ENCODE assay signal across 26 cellular contexts in genomic region chr1:55313903-55314302, GRCh38.
A peak's percentile ranks its signal among the peaks of the same experiment; 100 is the strongest.
DNase-seq lines count a peak whose midpoint lies in the region; TF ChIP-seq lines count a peak whose summit lies in the region.
"Had no signal": no experiment of that assay in that cellular context is flagged by ENCODE, and none has a peak within 500 bp of the region (broad histone marks: within the 10 kb centered on the region; RNA-seq: fewer than 3 reads in every experiment).

No MANE protein-coding gene starts in this region.

- H3K27me3 Mint-ChIP-seq in endodermal cell (ENCODE audit: insufficient read depth) = peaks cover 3% of the 10 kb centered on the region
- H3K27me3 Mint-ChIP-seq: activated T-helper 17 cell treated with anti-CD3 and anti-CD28 coated beads, Interleukin-2, amount 50 U/mL, for 72 hours had no signal

- 29 to 50% methylated on average over 1 to 5 of the region's 5 CpGs for WGBS in endodermal cell (ENCODE audit: insufficient coverage in 1 of 2, insufficient read length in 1 of 2), 2 experiments
- WGBS in stomach, 5 donors = 56 to 73% (median 68%) methylated on average over 5 of the region's 5 CpGs

- H3K4me3 ChIP-seq in endodermal cell (ENCODE audit: low read length) (no peak overlapping the region), osteoblast (ENCODE audit: insufficient read depth, low read length) (no peak overlapping the region), stomach (no peak overlapping the region)
- H3K4me3 ChIP-seq: smooth muscle cell, thyroid gland had no signal

- peaks cover 4% of the 10 kb centered on the region for H3K4me1 ChIP-seq in endodermal cell (ENCODE audit: control insufficient read depth, insufficient read depth, low read length)
- H3K4me1 ChIP-seq in osteoblast (ENCODE audit: insufficient read depth, low read length) = peaks cover 27% of the 10 kb centered on the region
- H3K4me1 ChIP-seq in stomach = no peaks in the 10 kb centered on the region
- H3K4me1 ChIP-seq: thyroid gland had no signal

- no peak overlapping the region for H3K27ac ChIP-seq in endodermal cell (ENCODE audit: low read depth, low read length)
- H3K27ac ChIP-seq in osteoblast (ENCODE audit: low read depth, low read length) = no peak overlapping the region
- no peak overlapping the region for H3K27ac ChIP-seq in stomach
- H3K27ac ChIP-seq: RWPE1, thyroid gland had no signal

- H3K27me3 ChIP-seq in endodermal cell (ENCODE audit: control insufficient read depth, insufficient read depth, low read length, poor library complexity, severe bottlenecking) = no peaks in the 10 kb centered on the region
- no peaks in the 10 kb centered on the region for H3K27me3 ChIP-seq in osteoblast (ENCODE audit: insufficient read depth, low read length)
- no peaks in the 10 kb centered on the region for H3K27me3 ChIP-seq in stomach
- H3K27me3 ChIP-seq: thyroid gland had no signal

- peak overlapping the region; percentile 1 for H3K27ac Mint-ChIP-seq in endodermal cell
- H3K27ac Mint-ChIP-seq: activated naive CD8-positive, alpha-beta T cell; activated T-helper 17 cell treated with anti-CD3 and anti-CD28 coated beads, Interleukin-2, amount 50 U/mL, for 72 hours; memory B cell had no signal

- H3K36me3 Mint-ChIP-seq in endodermal cell (ENCODE audit: low read depth) = no peaks in the 10 kb centered on the region
- H3K36me3 Mint-ChIP-seq: activated naive CD8-positive, alpha-beta T cell; memory B cell; naive B cell had no signal

- DNase-seq in NCI-H2171 treated with DMSO at 0.1 percent for 48 hours (lab: John Stamatoyannopoulos, UW) = peak; percentile 46
- DNase-seq in NCI-H2171 (lab: John Stamatoyannopoulos, UW) = no peak
- peak; percentile 9 for DNase-seq in NCI-H345 (lab: John Stamatoyannopoulos, UW)
- no peak for DNase-seq in endodermal cell
- DNase-seq in osteoblast (ENCODE audit: insufficient read length, low spot score, missing footprints) = peak; percentile 45
- DNase-seq in NCI-H1105 (lab: John Stamatoyannopoulos, UW) = no peak
- no peak for DNase-seq in NAMALWA (ENCODE audit: low spot score)
- no peak for DNase-seq in stomach
- DNase-seq: activated CD4-positive, alpha-beta T cell treated with anti-CD3 and anti-CD28 coated beads, Interleukin-2, amount 50 U/mL, for 1 hour; Calu3; effector CD8-positive, alpha-beta T cell; GDM1; head of caudate nucleus; Karpas-422; left cardiac atrium; naive B cell; NCI-H1048; NCI-H1930; retina; stimulated activated naive CD4-positive, alpha-beta T cell; thyroid gland had no signal

- no peak overlapping the region for H2AFZ ChIP-seq in osteoblast (ENCODE audit: low read length)

- H3K4me1 Mint-ChIP-seq in endodermal cell = peaks cover 23% of the 10 kb centered on the region
- H3K4me1 Mint-ChIP-seq: naive B cell had no signal

- no peak for TF ChIP-seq CTCF in endodermal cell (conservative IDR thresholded peaks at IDR 0.05)
- TF ChIP-seq CTCF in osteoblast (IDR thresholded peaks at IDR 0.05; ENCODE audit: extremely low read depth, low read depth, low read length) = no peak
- TF ChIP-seq CTCF in stomach (IDR thresholded peaks at IDR 0.05) = no peak

- no peak overlapping the region for H3K9ac ChIP-seq in endodermal cell (ENCODE audit: extremely low read depth, low read length, poor library complexity, severe bottlenecking)

- no peak for TF ChIP-seq POLR2A in stomach (IDR thresholded peaks at IDR 0.05)

- no peak overlapping the region for H3K4me3 Mint-ChIP-seq in endodermal cell
- H3K4me3 Mint-ChIP-seq: activated naive CD8-positive, alpha-beta T cell; activated T-helper 17 cell treated with anti-CD3 and anti-CD28 coated beads, Interleukin-2, amount 50 U/mL, for 72 hours; memory B cell; naive B cell had no signal

- H3K9me3 Mint-ChIP-seq in endodermal cell = no peaks in the 10 kb centered on the region
- H3K9me3 Mint-ChIP-seq: activated T-helper 17 cell treated with anti-CD3 and anti-CD28 coated beads, Interleukin-2, amount 50 U/mL, for 72 hours; memory B cell; naive B cell had no signal

- H4K20me1 ChIP-seq in osteoblast (ENCODE audit: insufficient read depth, low read length) = no peaks in the 10 kb centered on the region

- H3K79me2 ChIP-seq in osteoblast (ENCODE audit: insufficient read depth, low read length) = no peaks in the 10 kb centered on the region

- no peak for TF ChIP-seq EP300 in stomach (IDR thresholded peaks at IDR 0.05)

- H3K9me3 ChIP-seq in endodermal cell (ENCODE audit: control insufficient read depth, low read length) (no peaks in the 10 kb centered on the region), osteoblast (ENCODE audit: low read depth, low read length) (no peaks in the 10 kb centered on the region), stomach (no peaks in the 10 kb centered on the region)
- H3K9me3 ChIP-seq: thyroid gland had no signal

- no peak overlapping the region for H3K4me2 ChIP-seq in osteoblast (ENCODE audit: insufficient read depth, low read length)
- H3K4me2 ChIP-seq: smooth muscle cell had no signal

- no peaks in the 10 kb centered on the region for H3K36me3 ChIP-seq in endodermal cell (ENCODE audit: control insufficient read depth, insufficient read depth, low read length)
- no peaks in the 10 kb centered on the region for H3K36me3 ChIP-seq in osteoblast (ENCODE audit: insufficient read depth, low read length)
- H3K36me3 ChIP-seq in stomach = no peaks in the 10 kb centered on the region
- H3K36me3 ChIP-seq: thyroid gland had no signal

- intact Hi-C loops in stomach (cut with DNase I; ENCODE audit: low total_unique reads) = no loop called here

Comparison
In these comparisons a context has a peak if more than half of its experiments do, and no peak if none do; other contexts are left out.
1. DNase-seq: peak in NCI-H2171 treated with DMSO at 0.1 percent for 48 hours (single experiment), NCI-H345 (single experiment) and osteoblast (single experiment); none in NCI-H2171 (single experiment), endodermal cell (single experiment), NCI-H1105 (single experiment), NAMALWA (single experiment) and stomach (single experiment).